8 cellular contexts compared by ENCODE assay signal in the genomic region with DNA sequence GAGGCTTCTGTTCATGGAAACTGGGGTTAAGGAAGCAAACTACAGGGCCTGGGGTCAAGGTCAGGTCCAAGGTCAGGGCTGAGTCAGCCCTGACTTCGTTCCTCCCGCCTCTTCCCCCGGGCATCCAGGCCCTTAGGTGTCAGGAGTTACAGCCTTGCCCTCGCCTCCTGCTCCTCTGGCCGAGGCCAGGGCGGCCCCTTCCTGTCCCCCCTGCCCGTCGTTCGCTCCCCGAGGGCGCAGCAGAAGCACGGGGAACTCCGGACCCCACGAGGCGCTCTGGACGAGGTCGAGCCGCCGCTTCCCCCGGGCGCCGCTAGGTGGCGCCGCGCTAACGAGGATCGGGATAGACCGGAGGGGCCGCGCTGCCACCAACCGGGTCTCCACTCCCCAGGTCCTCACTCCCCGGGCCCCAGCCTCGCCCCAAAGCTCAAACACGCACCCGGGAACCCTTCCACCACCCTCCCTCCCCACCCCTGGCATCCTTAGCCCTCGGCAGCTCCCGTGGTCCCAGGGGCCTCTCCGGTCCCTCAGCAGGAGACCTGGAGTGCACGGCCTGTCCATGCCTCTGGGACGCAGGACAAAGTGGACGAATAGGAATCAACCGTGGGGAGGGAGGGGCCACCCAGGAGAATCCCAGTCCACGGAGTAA. TPM values are rescaled to one million over a fixed set of nuclear protein-coding genes. Genes with fewer than 3 reads are reported as not detected.
DNase-seq lines count a peak whose midpoint lies in the region; ATAC-seq and TF ChIP-seq lines count a peak whose summit lies in the region.

No MANE protein-coding gene starts in this region.

- no peaks in the 10 kb centered on the region for H3K36me3 Mint-ChIP-seq in activated T-cell treated with anti-CD3 and anti-CD28 coated beads, Interleukin-2, amount 50 U/mL, for 72 hours (ENCODE audit: insufficient read depth in 2 of 2)
- H3K36me3 Mint-ChIP-seq in neural progenitor cell = no peaks in the 10 kb centered on the region

- H3K27me3 Mint-ChIP-seq in activated T-cell treated with anti-CD3 and anti-CD28 coated beads, Interleukin-2, amount 50 U/mL, for 72 hours (ENCODE audit: low read depth) = peaks cover 8% of the 10 kb centered on the region
- H3K27me3 Mint-ChIP-seq in neural progenitor cell (ENCODE audit: insufficient read depth, low read depth) = peaks cover 18% of the 10 kb centered on the region

- peak overlapping the region in 1 of 2 donors; percentile 27 for H3K4me3 Mint-ChIP-seq in activated T-cell treated with anti-CD3 and anti-CD28 coated beads, Interleukin-2, amount 50 U/mL, for 72 hours
- H3K4me3 Mint-ChIP-seq in neural progenitor cell = no peak overlapping the region

- intact Hi-C loops in stomach (cut with DNase I; ENCODE audit: low total_unique reads) = no loop called here

- peak overlapping the region; percentile 74 for H3K4me2 ChIP-seq in neural progenitor cell

- TF ChIP-seq CTCF in fibroblast of the aortic adventitia (IDR thresholded peaks at IDR 0.05; ENCODE audit: insufficient read depth, low read length) (peak; percentile 88), neural progenitor cell (IDR thresholded peaks at IDR 0.05) (peak; percentile 93), stomach (IDR thresholded peaks at IDR 0.05) (peak in 6 of 7 experiments; percentile 66 to 98 (median 92))

- ATAC-seq in HG03460 (IDR thresholded peaks at IDR 0.05; ENCODE audit: unreplicated experiment) = peak; percentile 66
- peak; percentile 93 for ATAC-seq in activated T-cell treated with anti-CD3 and anti-CD28 coated beads, Interleukin-2, amount 50 U/mL, for 72 hours (replicated peaks in 1 of 2)

- H3K27me3 ChIP-seq in neural progenitor cell (peaks cover 9% of the 10 kb centered on the region), stomach (peaks cover 0 to 11% (median 0%) of the 10 kb centered on the region in 3 donors)

- H3K79me2 ChIP-seq in neural progenitor cell (ENCODE audit: low read depth) = no peaks in the 10 kb centered on the region

- no peaks in the 10 kb centered on the region for H3K9me3 Mint-ChIP-seq in activated T-cell treated with anti-CD3 and anti-CD28 coated beads, Interleukin-2, amount 50 U/mL, for 72 hours
- H3K9me3 Mint-ChIP-seq in neural progenitor cell = peaks cover 3% of the 10 kb centered on the region

- no peak overlapping the region for H3K27ac Mint-ChIP-seq in activated T-cell treated with anti-CD3 and anti-CD28 coated beads, Interleukin-2, amount 50 U/mL, for 72 hours
- H3K27ac Mint-ChIP-seq in neural progenitor cell = no peak overlapping the region

- no peaks in the 10 kb centered on the region for H4K20me1 ChIP-seq in neural progenitor cell (ENCODE audit: low read depth)

- H3K9me3 ChIP-seq in neural progenitor cell (ENCODE audit: low read depth) = no peaks in the 10 kb centered on the region
- H3K9me3 ChIP-seq in stomach = no peaks in the 10 kb centered on the region

- peak overlapping the region; percentile 90 for H2AFZ ChIP-seq in neural progenitor cell (replicated peaks)

- no peak overlapping the region for H3K27ac ChIP-seq in neural progenitor cell
- H3K27ac ChIP-seq in stomach = no peak overlapping the region

- no peak for TF ChIP-seq EP300 in stomach (IDR thresholded peaks at IDR 0.05)

- H3K9ac ChIP-seq in neural progenitor cell = no peak overlapping the region

- TF ChIP-seq POLR2A in stomach (IDR thresholded peaks at IDR 0.05) = no peak

- no peaks in the 10 kb centered on the region for H3K36me3 ChIP-seq in neural progenitor cell
- no peaks in the 10 kb centered on the region for H3K36me3 ChIP-seq in stomach

- no peaks in the 10 kb centered on the region for H3K4me1 Mint-ChIP-seq in activated T-cell treated with anti-CD3 and anti-CD28 coated beads, Interleukin-2, amount 50 U/mL, for 72 hours (ENCODE audit: low read depth)
- peaks cover 17% of the 10 kb centered on the region for H3K4me1 Mint-ChIP-seq in neural progenitor cell

- WGBS in stomach, 5 donors = 4 to 6% (median 5%) methylated on average over 40 to 43 of the region's 43 CpGs

- H3K4me3 ChIP-seq in fibroblast of the aortic adventitia (ENCODE audit: low read depth, low read length) (peak overlapping the region; percentile 40), neural progenitor cell (peak overlapping the region; percentile 25), stomach (peak overlapping the region; percentile 12 to 36 (median 22))

- peaks cover 13% of the 10 kb centered on the region for H3F3A ChIP-seq in neural progenitor cell (ENCODE audit: low read depth)

- DNase-seq in NCI-H187 (lab: John Stamatoyannopoulos, UW) (peak; percentile 16 to 26), NCI-H187 treated with DMSO at 0.1 percent for 48 hours (lab: John Stamatoyannopoulos, UW) (no peak), fibroblast of the aortic adventitia (ENCODE audit: low read depth) (peak; percentile 59), neural progenitor cell (ENCODE audit: low spot score) (peak; percentile 89), stomach (peak; percentile 82)
- peak; percentile 87 to 89 for DNase-seq in activated T-cell treated with anti-CD3 and anti-CD28 coated beads, Interleukin-2, amount 50 U/mL, for 72 hours

- peaks cover 8% of the 10 kb centered on the region for H3K4me1 ChIP-seq in neural progenitor cell
- H3K4me1 ChIP-seq in stomach = peaks cover 8 to 23% (median 9%) of the 10 kb centered on the region in 4 donors

TF ChIP-seq in PFSK-1, 5 proteins besides CTCF, POLR2A, EP300 and RAD21:
- TF ChIP-seq POLR2AphosphoS5 (IDR thresholded peaks at IDR 0.05; ENCODE audit: low read depth, low read length) (no peak), FOXP2 (optimal IDR thresholded peaks at IDR 0.05; ENCODE audit: borderline replicate concordance, extremely low read depth, extremely low read length, insufficient read depth) (peak; percentile 64)

RNA-seq across cellular contexts. Expression of a gene that starts 59.2 kb away (rescaled TPM):
- not detected for polyA plus RNA-seq in PFSK-1 (2012; ENCODE audit: insufficient read length, low read depth)
- not detected for total RNA-seq in activated T-cell treated with anti-CD3 and anti-CD28 coated beads, Interleukin-2, amount 50 U/mL, for 72 hours
- total RNA-seq in fibroblast of the aortic adventitia (ENCODE audit: low replicate concordance) = not detected in 2 replicates
- total RNA-seq in neural progenitor cell (ENCODE audit: low replicate concordance) = not detected in 2 replicates
- total RNA-seq in stomach = not detected
- not detected for polyA plus RNA-seq in stomach
